ENCODE assay signal across 1 cellular context in genomic region chrX:151680805-151681204, GRCh38.
TF ChIP-seq lines count a peak whose summit lies in the region.

No MANE protein-coding gene starts in this region.

TF ChIP-seq in WTC11, 78 proteins besides CTCF, POLR2A, EP300 and RAD21 (continued from another document):
- no peak for TF ChIP-seq E2F4 (CRISPR knock-in tag; IDR thresholded peaks at IDR 0.05; ENCODE audit: borderline replicate concordance, low read depth)
- no peak for TF ChIP-seq KAT7 (CRISPR knock-in tag; IDR thresholded peaks at IDR 0.05; ENCODE audit: borderline replicate concordance)
- TF ChIP-seq NFYB (CRISPR knock-in tag; conservative IDR thresholded peaks at IDR 0.05; ENCODE audit: low read depth) = no peak
- TF ChIP-seq STAT6 (CRISPR knock-in tag; conservative IDR thresholded peaks at IDR 0.05; ENCODE audit: low read depth) = no peak
